ENCODE assay signal across 31 cellular contexts in the genomic region with DNA sequence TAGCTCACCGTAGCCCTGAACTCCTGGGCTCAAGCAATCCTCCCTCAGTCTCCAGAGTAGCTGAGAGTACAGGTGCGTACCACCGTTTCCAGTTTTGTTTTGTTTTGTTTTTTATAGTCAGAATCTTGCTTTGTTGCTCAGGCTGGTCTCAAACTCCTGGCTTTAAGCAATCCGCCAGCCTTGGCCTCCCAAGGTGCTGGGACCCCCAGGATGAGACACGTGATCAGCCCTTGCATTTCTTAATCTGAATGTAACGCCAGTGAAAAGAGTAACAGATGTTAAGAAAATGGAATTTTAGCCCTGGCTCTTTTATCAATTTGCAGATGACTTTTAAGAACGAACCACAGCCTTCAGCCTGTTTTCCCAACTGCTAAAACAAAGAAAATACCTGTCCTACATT.
"Had no signal": no experiment of that assay in that cellular context is flagged by ENCODE, and none has a peak within 500 bp of the region (broad histone marks: within the 10 kb centered on the region; RNA-seq: fewer than 3 reads in every experiment).

No MANE protein-coding gene starts in this region.

- H3K9ac ChIP-seq: neural progenitor cell, parathyroid adenoma had no signal

- H3K27ac Mint-ChIP-seq: effector memory CD8-positive, alpha-beta T cell; immature natural killer cell; memory B cell; naive thymus-derived CD4-positive, alpha-beta T cell; neural progenitor cell; stimulated activated memory B cell treated with anti-CD40 and anti-IgM and Interleukin-4, amounts not matched to agents 10 μg/mL and 1 μg/mL and 100 μg/mL, for 72 hours had no signal

- H3K36me3 ChIP-seq: heart left ventricle, left ventricle myocardium inferior, lower lobe of right lung, neural progenitor cell, sigmoid colon, spleen, tibial nerve, upper lobe of right lung, uterus had no signal

- H3K9me3 Mint-ChIP-seq: effector memory CD8-positive, alpha-beta T cell; immature natural killer cell; memory B cell; naive thymus-derived CD4-positive, alpha-beta T cell; nephron; stimulated activated memory B cell treated with anti-CD40 and anti-IgM and Interleukin-4, amounts not matched to agents 10 μg/mL and 1 μg/mL and 100 μg/mL, for 72 hours had no signal

- DNase-seq: dermis blood vessel endothelial cell; effector memory CD8-positive, alpha-beta T cell; heart left ventricle; hypothalamus; immature natural killer cell; islet precursor cell; kidney glomerular epithelial cell; left colon; left ventricle myocardium inferior; lower lobe of right lung; mucosa of descending colon; naive thymus-derived CD4-positive, alpha-beta T cell; psoas muscle; right cardiac atrium; sigmoid colon; spleen; stimulated activated CD4-positive, alpha-beta T cell treated with anti-CD3 and anti-CD28 coated beads, Interleukin-4, amount 100 ng/mL, for 4 hours; stimulated activated naive CD8-positive, alpha-beta T cell treated with anti-CD3 and anti-CD28 coated beads, Interleukin-15, Interleukin-2, amounts not matched to agents 100 U/mL and 50 U/mL, for 24 hours; substantia nigra; upper lobe of right lung; uterus had no signal

- H3K4me3 ChIP-seq: coronary artery, heart left ventricle, left ventricle myocardium inferior, lower lobe of right lung, mucosa of descending colon, neural progenitor cell, psoas muscle, sigmoid colon, skin epidermis, spleen, thoracic aorta, tibial nerve, upper lobe of right lung, uterus had no signal

- H3K4me2 ChIP-seq: neural progenitor cell had no signal

- H2AFZ ChIP-seq: neural progenitor cell, parathyroid adenoma had no signal

- ATAC-seq: effector memory CD8-positive, alpha-beta T cell; heart left ventricle; mucosa of descending colon; naive thymus-derived CD4-positive, alpha-beta T cell; right cardiac atrium; stimulated activated memory B cell treated with anti-CD40 and anti-IgM and Interleukin-4, amounts not matched to agents 10 μg/mL and 1 μg/mL and 100 μg/mL, for 72 hours; stimulated activated naive CD8-positive, alpha-beta T cell treated with anti-CD3 and anti-CD28 coated beads, Interleukin-15, Interleukin-2, amounts not matched to agents 100 U/mL and 50 U/mL, for 24 hours; upper lobe of right lung had no signal

- H3K9me3 ChIP-seq: heart left ventricle, left ventricle myocardium inferior, lower lobe of right lung, mucosa of descending colon, psoas muscle, sigmoid colon, spleen, thoracic aorta, tibial nerve, upper lobe of right lung, uterus had no signal

- H3K4me3 Mint-ChIP-seq: effector memory CD8-positive, alpha-beta T cell; immature natural killer cell; memory B cell; mesothelial cell of epicardium; neural progenitor cell; stimulated activated memory B cell treated with anti-CD40 and anti-IgM and Interleukin-4, amounts not matched to agents 10 μg/mL and 1 μg/mL and 100 μg/mL, for 72 hours had no signal

- H3K36me3 Mint-ChIP-seq: immature natural killer cell had no signal

- H3K27me3 Mint-ChIP-seq: effector memory CD8-positive, alpha-beta T cell; memory B cell; naive thymus-derived CD4-positive, alpha-beta T cell; stimulated activated memory B cell treated with anti-CD40 and anti-IgM and Interleukin-4, amounts not matched to agents 10 μg/mL and 1 μg/mL and 100 μg/mL, for 72 hours had no signal

- H3K27ac ChIP-seq: coronary artery, heart left ventricle, left ventricle myocardium inferior, lower lobe of right lung, neural progenitor cell, parathyroid adenoma, psoas muscle, sigmoid colon, skin epidermis, spleen, thoracic aorta, upper lobe of right lung, uterus had no signal

- H3K27me3 ChIP-seq: heart left ventricle, neural progenitor cell, sigmoid colon, spleen, tibial nerve, upper lobe of right lung, uterus had no signal
